Comparison of ENCODE assay signal across 1 cellular context in the genomic region with DNA sequence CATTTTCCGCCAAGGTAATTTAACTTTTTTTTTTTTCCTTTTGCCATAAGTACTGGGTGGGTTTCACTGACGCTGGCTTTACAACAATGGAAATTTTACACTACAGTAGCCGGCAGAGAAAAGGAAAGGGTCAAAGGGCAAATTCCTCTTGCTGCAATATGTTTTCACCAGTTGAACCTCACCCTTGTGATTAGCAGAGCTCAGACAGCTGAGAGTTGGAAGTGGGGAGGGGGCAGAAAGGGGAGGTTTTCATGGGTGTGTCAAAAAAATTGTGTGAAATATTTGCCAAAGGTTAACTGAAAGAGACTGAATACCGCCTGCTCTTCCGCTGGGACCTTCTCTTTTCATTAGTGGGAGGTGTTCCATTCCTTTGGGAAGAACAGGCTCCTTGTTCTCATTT.
TF ChIP-seq lines count a peak whose summit lies in the region.

No MANE protein-coding gene starts in this region.

TF ChIP-seq in HepG2, 621 proteins besides CTCF, POLR2A, EP300 and RAD21 (continued from another document and continues in another):
- TF ChIP-seq, protein P1, sequence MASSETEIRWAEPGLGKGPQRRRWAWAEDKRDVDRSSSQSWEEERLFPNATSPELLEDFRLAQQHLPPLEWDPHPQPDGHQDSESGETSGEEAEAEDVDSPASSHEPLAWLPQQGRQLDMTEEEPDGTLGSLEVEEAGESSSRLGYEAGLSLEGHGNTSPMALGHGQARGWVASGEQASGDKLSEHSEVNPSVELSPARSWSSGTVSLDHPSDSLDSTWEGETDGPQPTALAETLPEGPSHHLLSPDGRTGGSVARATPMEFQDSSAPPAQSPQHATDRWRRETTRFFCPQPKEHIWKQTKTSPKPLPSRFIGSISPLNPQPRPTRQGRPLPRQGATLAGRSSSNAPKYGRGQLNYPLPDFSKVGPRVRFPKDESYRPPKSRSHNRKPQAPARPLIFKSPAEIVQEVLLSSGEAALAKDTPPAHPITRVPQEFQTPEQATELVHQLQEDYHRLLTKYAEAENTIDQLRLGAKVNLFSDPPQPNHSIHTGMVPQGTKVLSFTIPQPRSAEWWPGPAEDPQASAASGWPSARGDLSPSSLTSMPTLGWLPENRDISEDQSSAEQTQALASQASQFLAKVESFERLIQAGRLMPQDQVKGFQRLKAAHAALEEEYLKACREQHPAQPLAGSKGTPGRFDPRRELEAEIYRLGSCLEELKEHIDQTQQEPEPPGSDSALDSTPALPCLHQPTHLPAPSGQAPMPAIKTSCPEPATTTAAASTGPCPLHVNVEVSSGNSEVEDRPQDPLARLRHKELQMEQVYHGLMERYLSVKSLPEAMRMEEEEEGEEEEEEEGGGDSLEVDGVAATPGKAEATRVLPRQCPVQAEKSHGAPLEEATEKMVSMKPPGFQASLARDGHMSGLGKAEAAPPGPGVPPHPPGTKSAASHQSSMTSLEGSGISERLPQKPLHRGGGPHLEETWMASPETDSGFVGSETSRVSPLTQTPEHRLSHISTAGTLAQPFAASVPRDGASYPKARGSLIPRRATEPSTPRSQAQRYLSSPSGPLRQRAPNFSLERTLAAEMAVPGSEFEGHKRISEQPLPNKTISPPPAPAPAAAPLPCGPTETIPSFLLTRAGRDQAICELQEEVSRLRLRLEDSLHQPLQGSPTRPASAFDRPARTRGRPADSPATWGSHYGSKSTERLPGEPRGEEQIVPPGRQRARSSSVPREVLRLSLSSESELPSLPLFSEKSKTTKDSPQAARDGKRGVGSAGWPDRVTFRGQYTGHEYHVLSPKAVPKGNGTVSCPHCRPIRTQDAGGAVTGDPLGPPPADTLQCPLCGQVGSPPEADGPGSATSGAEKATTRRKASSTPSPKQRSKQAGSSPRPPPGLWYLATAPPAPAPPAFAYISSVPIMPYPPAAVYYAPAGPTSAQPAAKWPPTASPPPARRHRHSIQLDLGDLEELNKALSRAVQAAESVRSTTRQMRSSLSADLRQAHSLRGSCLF (CRISPR knock-in tag; IDR thresholded peaks at IDR 0.05; ENCODE audit: borderline replicate concordance): no peak
- TF ChIP-seq THYN1 (CRISPR knock-in tag; IDR thresholded peaks at IDR 0.05; ENCODE audit: borderline replicate concordance, low read depth): no peak
- TF ChIP-seq ZBTB26 (CRISPR knock-in tag; IDR thresholded peaks at IDR 0.05; ENCODE audit: borderline replicate concordance): no peak
- no peak for TF ChIP-seq ZNF414 (CRISPR knock-in tag; IDR thresholded peaks at IDR 0.05)
- no peak for TF ChIP-seq SCMH1 (CRISPR knock-in tag; IDR thresholded peaks at IDR 0.05; ENCODE audit: borderline replicate concordance)
- no peak for TF ChIP-seq ZBTB25 (CRISPR knock-in tag; IDR thresholded peaks at IDR 0.05)
- no peak for TF ChIP-seq PHF20 (CRISPR knock-in tag; IDR thresholded peaks at IDR 0.05)
- no peak for TF ChIP-seq ZNF800 (CRISPR knock-in tag; IDR thresholded peaks at IDR 0.05)
- peak; percentile 87 for TF ChIP-seq SOX5 (CRISPR knock-in tag; IDR thresholded peaks at IDR 0.05; ENCODE audit: borderline replicate concordance)
- TF ChIP-seq RBFOX2 (IDR thresholded peaks at IDR 0.05; ENCODE audit: low read depth, low read length): no peak
- TF ChIP-seq ZNF317 (CRISPR knock-in tag; IDR thresholded peaks at IDR 0.05): no peak
- 0 out of 2 replicates have a peak, but pooled peaks have one; percentile 55 for TF ChIP-seq ZNF124 (CRISPR knock-in tag; IDR thresholded peaks at IDR 0.05)
- TF ChIP-seq JUND (CRISPR knock-in tag; IDR thresholded peaks at IDR 0.05): no peak
- TF ChIP-seq ZNF615 (CRISPR knock-in tag; IDR thresholded peaks at IDR 0.05; ENCODE audit: borderline replicate concordance): no peak
- no peak for TF ChIP-seq DR1 (CRISPR knock-in tag; IDR thresholded peaks at IDR 0.05)
- no peak for TF ChIP-seq SIN3B (IDR thresholded peaks at IDR 0.05; ENCODE audit: low read length)
- TF ChIP-seq REXO4 (CRISPR knock-in tag; IDR thresholded peaks at IDR 0.05; ENCODE audit: borderline replicate concordance): no peak
- no peak for TF ChIP-seq NCOA2 (CRISPR knock-in tag; IDR thresholded peaks at IDR 0.05)
- no peak for TF ChIP-seq ZNF20 (CRISPR knock-in tag; IDR thresholded peaks at IDR 0.05)
- no peak for TF ChIP-seq ZC3H13 (CRISPR knock-in tag; IDR thresholded peaks at IDR 0.05)
- no peak for TF ChIP-seq ZNF501 (CRISPR knock-in tag; IDR thresholded peaks at IDR 0.05)
- TF ChIP-seq KDM6A (CRISPR knock-in tag; IDR thresholded peaks at IDR 0.05; ENCODE audit: low read depth): no peak
- peak; percentile 41; the same call in 1 of the 2 replicates for TF ChIP-seq ZNF747 (CRISPR knock-in tag; IDR thresholded peaks at IDR 0.05; ENCODE audit: borderline replicate concordance)
- no peak for TF ChIP-seq SRSF9 (IDR thresholded peaks at IDR 0.05; ENCODE audit: borderline replicate concordance, insufficient read depth, low read depth, low read length, poor library complexity, severe bottlenecking)
- TF ChIP-seq NCOR1 (IDR thresholded peaks at IDR 0.05; ENCODE audit: borderline replicate concordance, low read length): peak; percentile 86
- no peak for TF ChIP-seq AGO1 (IDR thresholded peaks at IDR 0.05; ENCODE audit: low read depth, low read length, poor library complexity, severe bottlenecking)
- TF ChIP-seq MXD3 (CRISPR knock-in tag; IDR thresholded peaks at IDR 0.05): no peak
- TF ChIP-seq HMG20A (CRISPR knock-in tag; IDR thresholded peaks at IDR 0.05; ENCODE audit: borderline replicate concordance): no peak
- no peak for TF ChIP-seq HOXA5 (CRISPR knock-in tag; IDR thresholded peaks at IDR 0.05)
- no peak for TF ChIP-seq MTA3 (CRISPR knock-in tag; IDR thresholded peaks at IDR 0.05)
- TF ChIP-seq ZNF670 (CRISPR knock-in tag; IDR thresholded peaks at IDR 0.05; ENCODE audit: borderline replicate concordance): no peak
- TF ChIP-seq ATF7-NPFF (CRISPR knock-in tag; IDR thresholded peaks at IDR 0.05; ENCODE audit: low read depth): no peak
- no peak for TF ChIP-seq ZFP37 (CRISPR knock-in tag; IDR thresholded peaks at IDR 0.05; ENCODE audit: borderline replicate concordance)
- no peak for TF ChIP-seq HIVEP1 (CRISPR knock-in tag; IDR thresholded peaks at IDR 0.05)
- no peak for TF ChIP-seq ARNTL (CRISPR knock-in tag; IDR thresholded peaks at IDR 0.05)
- no peak for TF ChIP-seq ZNF768 (CRISPR knock-in tag; IDR thresholded peaks at IDR 0.05)
- TF ChIP-seq ZSCAN22 (CRISPR knock-in tag; IDR thresholded peaks at IDR 0.05): no peak
- no peak for TF ChIP-seq ZFP90 (CRISPR knock-in tag; IDR thresholded peaks at IDR 0.05; ENCODE audit: borderline replicate concordance)
- TF ChIP-seq MLLT10 (CRISPR knock-in tag; IDR thresholded peaks at IDR 0.05): no peak
- TF ChIP-seq KLF12 (CRISPR knock-in tag; IDR thresholded peaks at IDR 0.05; ENCODE audit: borderline replicate concordance): no peak
- no peak for TF ChIP-seq SIN3A (IDR thresholded peaks at IDR 0.05; ENCODE audit: borderline replicate concordance, low read depth, low read length)
- TF ChIP-seq HNF4G (IDR thresholded peaks at IDR 0.05; ENCODE audit: borderline replicate concordance, low read depth, low read length): peak; percentile 79
- peak; percentile 52; the same call in 1 of the 2 replicates for TF ChIP-seq HNF4G (CRISPR knock-in tag; IDR thresholded peaks at IDR 0.05; ENCODE audit: borderline replicate concordance, low read depth)
- no peak for TF ChIP-seq ATAD3A (CRISPR knock-in tag; IDR thresholded peaks at IDR 0.05)
- no peak for TF ChIP-seq ARID2 (CRISPR knock-in tag; IDR thresholded peaks at IDR 0.05; ENCODE audit: borderline replicate concordance)
- no peak for TF ChIP-seq TERF1 (CRISPR knock-in tag; IDR thresholded peaks at IDR 0.05)
- TF ChIP-seq, protein P2, sequence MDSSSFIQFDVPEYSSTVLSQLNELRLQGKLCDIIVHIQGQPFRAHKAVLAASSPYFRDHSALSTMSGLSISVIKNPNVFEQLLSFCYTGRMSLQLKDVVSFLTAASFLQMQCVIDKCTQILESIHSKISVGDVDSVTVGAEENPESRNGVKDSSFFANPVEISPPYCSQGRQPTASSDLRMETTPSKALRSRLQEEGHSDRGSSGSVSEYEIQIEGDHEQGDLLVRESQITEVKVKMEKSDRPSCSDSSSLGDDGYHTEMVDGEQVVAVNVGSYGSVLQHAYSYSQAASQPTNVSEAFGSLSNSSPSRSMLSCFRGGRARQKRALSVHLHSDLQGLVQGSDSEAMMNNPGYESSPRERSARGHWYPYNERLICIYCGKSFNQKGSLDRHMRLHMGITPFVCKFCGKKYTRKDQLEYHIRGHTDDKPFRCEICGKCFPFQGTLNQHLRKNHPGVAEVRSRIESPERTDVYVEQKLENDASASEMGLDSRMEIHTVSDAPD (CRISPR knock-in tag; IDR thresholded peaks at IDR 0.05): no peak
- no peak for TF ChIP-seq ZMAT3 (CRISPR knock-in tag; conservative IDR thresholded peaks at IDR 0.05)
- TF ChIP-seq ZNF572 (CRISPR knock-in tag; IDR thresholded peaks at IDR 0.05): no peak
- TF ChIP-seq KDM5B (CRISPR knock-in tag; IDR thresholded peaks at IDR 0.05; ENCODE audit: borderline replicate concordance): no peak
- no peak for TF ChIP-seq ZNF143 (CRISPR knock-in tag; IDR thresholded peaks at IDR 0.05)
- TF ChIP-seq SUZ12 (IDR thresholded peaks at IDR 0.05; ENCODE audit: low read depth, low read length): no peak
- TF ChIP-seq NCOA1 (CRISPR knock-in tag; IDR thresholded peaks at IDR 0.05): no peak
- TF ChIP-seq, protein P3, sequence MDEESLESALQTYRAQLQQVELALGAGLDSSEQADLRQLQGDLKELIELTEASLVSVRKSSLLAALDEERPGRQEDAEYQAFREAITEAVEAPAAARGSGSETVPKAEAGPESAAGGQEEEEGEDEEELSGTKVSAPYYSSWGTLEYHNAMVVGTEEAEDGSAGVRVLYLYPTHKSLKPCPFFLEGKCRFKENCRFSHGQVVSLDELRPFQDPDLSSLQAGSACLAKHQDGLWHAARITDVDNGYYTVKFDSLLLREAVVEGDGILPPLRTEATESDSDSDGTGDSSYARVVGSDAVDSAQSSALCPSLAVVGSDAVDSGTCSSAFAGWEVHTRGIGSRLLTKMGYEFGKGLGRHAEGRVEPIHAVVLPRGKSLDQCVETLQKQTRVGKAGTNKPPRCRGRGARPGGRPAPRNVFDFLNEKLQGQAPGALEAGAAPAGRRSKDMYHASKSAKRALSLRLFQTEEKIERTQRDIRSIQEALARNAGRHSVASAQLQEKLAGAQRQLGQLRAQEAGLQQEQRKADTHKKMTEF (CRISPR knock-in tag; IDR thresholded peaks at IDR 0.05): no peak
- TF ChIP-seq ZFP62 (CRISPR knock-in tag; IDR thresholded peaks at IDR 0.05): no peak
- no peak for TF ChIP-seq GZF1 (CRISPR knock-in tag; IDR thresholded peaks at IDR 0.05)
- no peak for TF ChIP-seq IKZF5 (CRISPR knock-in tag; IDR thresholded peaks at IDR 0.05)
